In genomic region chr10:6037975-6038624, GRCh38 we compare ENCODE assay signal across 17 cellular contexts. TPM values are rescaled to one million over a fixed set of nuclear protein-coding genes. Genes with fewer than 3 reads are reported as not detected.
DNase-seq lines count a peak whose midpoint lies in the region; ATAC-seq and TF ChIP-seq lines count a peak whose summit lies in the region.
"Had no signal": no experiment of that assay in that cellular context is flagged by ENCODE, and none has a peak within 500 bp of the region (broad histone marks: within the 10 kb centered on the region; RNA-seq: fewer than 3 reads in every experiment).

No MANE protein-coding gene starts in this region.

- no peak overlapping the region for H3K4me2 ChIP-seq in GM23338
- H3K4me2 ChIP-seq: KMS-11 had no signal

- H3K4me1 Mint-ChIP-seq in CD4-positive, alpha-beta T cell (ENCODE audit: low read depth) = peaks cover 60% of the 10 kb centered on the region
- H3K4me1 Mint-ChIP-seq in GM23338 (no peaks in the 10 kb centered on the region; the same call in 2 of the 3 replicates), memory B cell (peaks cover 35% of the 10 kb centered on the region)
- peaks cover 96% of the 10 kb centered on the region for H3K4me1 Mint-ChIP-seq in activated T-helper 1 cell treated with anti-CD3 and anti-CD28 coated beads, Interleukin-12 subunit alpha, Interleukin-12 subunit beta, Interleukin-2, Interleukin-4 antibody, amounts not matched to agents 30 ng/mL and 10 ng/mL and 1 ng/mL, durations not matched to agents 14 hours and 24 hours and 36 hours (ENCODE audit: low read depth)

- TF ChIP-seq CTCF in CD4-positive, alpha-beta T cell (IDR thresholded peaks at IDR 0.05) = no peak
- TF ChIP-seq CTCF in GM23338 (conservative IDR thresholded peaks at IDR 0.05; ENCODE audit: low read depth in 2 of 2) = no peak

- CTCF ChIA-PET in CD4-positive, alpha-beta T cell (lab: Charles Lee) = interaction anchor here (0.6 to 1.8 kb wide), 7 partner anchors 13 to 53 kb away, joined by 3 to 11 read pairs (median 4); partner anchors contain the start of gene IL2RA

- no peaks in the 10 kb centered on the region for H3K4me1 ChIP-seq in GM23338 (ENCODE audit: insufficient read depth)
- H3K4me1 ChIP-seq: psoas muscle had no signal

- no peaks in the 10 kb centered on the region for H3F3A ChIP-seq in GM23338 (replicated peaks; ENCODE audit: low read depth)

- intact Hi-C loops in CD4-positive, alpha-beta T cell (cut with DNase I, micrococcal nuclease) = loop anchor here (1.0 to 2.0 kb wide), 2 partner anchors 13 to 19 kb away; no protein-coding TSS in a partner anchor
- intact Hi-C loops in activated T-helper 1 cell treated with anti-CD3 and anti-CD28 coated beads, Interleukin-12 subunit alpha, Interleukin-12 subunit beta, Interleukin-2, Interleukin-4 antibody, amounts not matched to agents 30 ng/mL and 10 ng/mL and 1 ng/mL, durations not matched to agents 14 hours and 24 hours and 36 hours (cut with micrococcal nuclease) = loop anchor here (1.0 kb wide), 1 partner anchor 7 kb away; no protein-coding TSS in a partner anchor

- ATAC-seq in CD4-positive, alpha-beta T cell (ENCODE audit: poor library complexity) = peak; percentile 65
- ATAC-seq in GM23338 (no peak), memory B cell (ENCODE audit: low read depth) (no peak)
- ATAC-seq: psoas muscle had no signal

- peak overlapping the region; percentile 83 for H3K27ac Mint-ChIP-seq in CD4-positive, alpha-beta T cell
- H3K27ac Mint-ChIP-seq in GM23338 (no peak overlapping the region), memory B cell (peak overlapping the region; percentile 73)
- peak overlapping the region; percentile 6 for H3K27ac Mint-ChIP-seq in activated T-helper 1 cell treated with anti-CD3 and anti-CD28 coated beads, Interleukin-12 subunit alpha, Interleukin-12 subunit beta, Interleukin-2, Interleukin-4 antibody, amounts not matched to agents 30 ng/mL and 10 ng/mL and 1 ng/mL, durations not matched to agents 14 hours and 24 hours and 36 hours

- no peaks in the 10 kb centered on the region for H3K79me2 ChIP-seq in GM23338 (replicated peaks; ENCODE audit: insufficient read depth)

- H3K4me3 ChIP-seq in GM23338 = no peak overlapping the region
- H3K4me3 ChIP-seq: BLaER1, psoas muscle had no signal

- 0 out of 2 replicates have a peak overlapping the region, but pooled peaks have one; percentile 15 for H2AFZ ChIP-seq in GM23338

- H3K9me3 Mint-ChIP-seq in CD4-positive, alpha-beta T cell = no peaks in the 10 kb centered on the region
- H3K9me3 Mint-ChIP-seq in GM23338 = no peaks in the 10 kb centered on the region
- H3K9me3 Mint-ChIP-seq in activated T-helper 1 cell treated with anti-CD3 and anti-CD28 coated beads, Interleukin-12 subunit alpha, Interleukin-12 subunit beta, Interleukin-2, Interleukin-4 antibody, amounts not matched to agents 30 ng/mL and 10 ng/mL and 1 ng/mL, durations not matched to agents 14 hours and 24 hours and 36 hours = no peaks in the 10 kb centered on the region
- peaks cover 2% of the 10 kb centered on the region for H3K9me3 Mint-ChIP-seq in memory B cell

- H3K9me2 ChIP-seq in GM23338 (ENCODE audit: insufficient read depth) = peaks cover under 1% of the 10 kb centered on the region; the same call in 1 of the 2 replicates

- peak overlapping the region; percentile 13 for H3K4me3 Mint-ChIP-seq in CD4-positive, alpha-beta T cell
- no peak overlapping the region for H3K4me3 Mint-ChIP-seq in GM23338
- peak overlapping the region; percentile 32 for H3K4me3 Mint-ChIP-seq in activated T-helper 1 cell treated with anti-CD3 and anti-CD28 coated beads, Interleukin-12 subunit alpha, Interleukin-12 subunit beta, Interleukin-2, Interleukin-4 antibody, amounts not matched to agents 30 ng/mL and 10 ng/mL and 1 ng/mL, durations not matched to agents 14 hours and 24 hours and 36 hours
- H3K4me3 Mint-ChIP-seq in memory B cell = no peak overlapping the region

- peak overlapping the region; percentile 42 for H3K27ac ChIP-seq in CD4-positive, alpha-beta T cell (ENCODE audit: low read depth, low read length)
- H3K27ac ChIP-seq in GM23338 (ENCODE audit: low read depth) = no peak overlapping the region
- H3K27ac ChIP-seq: BLaER1, KMS-11, psoas muscle had no signal

- no peaks in the 10 kb centered on the region for H3K9me3 ChIP-seq in CD4-positive, alpha-beta T cell (ENCODE audit: control insufficient read depth, low read length)

- POLR2A ChIA-PET in CD4-positive, alpha-beta T cell (lab: Charles Lee) = interaction anchor here (0.5 to 3.2 kb wide), 18 partner anchors 9 to 502 kb away, joined by 3 to 39 read pairs (median 4); partner anchors contain the start of genes ANKRD16, FBH1, IL15RA and IL2RA

- no peaks in the 10 kb centered on the region for H3K27me3 Mint-ChIP-seq in CD4-positive, alpha-beta T cell
- H3K27me3 Mint-ChIP-seq in GM23338 (ENCODE audit: insufficient read depth, low read depth, poor library complexity) = no peaks in the 10 kb centered on the region
- H3K27me3 Mint-ChIP-seq in activated T-helper 1 cell treated with anti-CD3 and anti-CD28 coated beads, Interleukin-12 subunit alpha, Interleukin-12 subunit beta, Interleukin-2, Interleukin-4 antibody, amounts not matched to agents 30 ng/mL and 10 ng/mL and 1 ng/mL, durations not matched to agents 14 hours and 24 hours and 36 hours (ENCODE audit: insufficient read depth) = no peaks in the 10 kb centered on the region
- no peaks in the 10 kb centered on the region for H3K27me3 Mint-ChIP-seq in memory B cell

- H3K36me3 Mint-ChIP-seq in CD4-positive, alpha-beta T cell (ENCODE audit: low read depth) = no peaks in the 10 kb centered on the region
- H3K36me3 Mint-ChIP-seq in GM23338 (ENCODE audit: low read depth) = no peaks in the 10 kb centered on the region
- peaks cover 83% of the 10 kb centered on the region for H3K36me3 Mint-ChIP-seq in activated T-helper 1 cell treated with anti-CD3 and anti-CD28 coated beads, Interleukin-12 subunit alpha, Interleukin-12 subunit beta, Interleukin-2, Interleukin-4 antibody, amounts not matched to agents 30 ng/mL and 10 ng/mL and 1 ng/mL, durations not matched to agents 14 hours and 24 hours and 36 hours (ENCODE audit: low read depth)
- H3K36me3 Mint-ChIP-seq in memory B cell = peaks cover 13% of the 10 kb centered on the region

- H4K20me1 ChIP-seq in GM23338 (replicated peaks; ENCODE audit: insufficient read depth) = no peaks in the 10 kb centered on the region
- H4K20me1 ChIP-seq: BLaER1 had no signal

- H3K27me3 ChIP-seq in CD4-positive, alpha-beta T cell (ENCODE audit: control insufficient read depth, insufficient read depth, low read length) = no peaks in the 10 kb centered on the region
- H3K27me3 ChIP-seq in GM23338 (ENCODE audit: insufficient read depth) = no peaks in the 10 kb centered on the region

- H3K36me3 ChIP-seq in GM23338 (ENCODE audit: insufficient read depth) = no peaks in the 10 kb centered on the region
- H3K36me3 ChIP-seq: BLaER1 had no signal

- DNase-seq in CD4-positive, alpha-beta T cell = no peak
- DNase-seq in GM23338 (ENCODE audit: low spot score) = no peak
- no peak for DNase-seq in activated T-helper 1 cell treated with anti-CD3 and anti-CD28 coated beads, Interleukin-12 subunit alpha, Interleukin-12 subunit beta, Interleukin-2, Interleukin-4 antibody, amounts not matched to agents 30 ng/mL and 10 ng/mL and 1 ng/mL, durations not matched to agents 14 hours and 24 hours and 36 hours (ENCODE audit: low spot score)
- no peak for DNase-seq in memory B cell (ENCODE audit: low spot score in 2 of 2)
- no peak for DNase-seq in cerebellar cortex (ENCODE audit: low spot score)
- no peak for DNase-seq in NCI-H446 treated with DMSO at 0.1 percent for 48 hours (lab: John Stamatoyannopoulos, UW)
- no peak for DNase-seq in amygdala (lab: John Stamatoyannopoulos, UW)
- DNase-seq: EL, islet precursor cell, NCI-H146, NCI-H69, psoas muscle, RPMI8226 had no signal

TF ChIP-seq in GM23338, 12 proteins besides CTCF, POLR2A, EP300 and RAD21 (continues in another document):
- TF ChIP-seq EZH2phosphoT487 (IDR thresholded peaks at IDR 0.05; ENCODE audit: unreplicated experiment) = no peak
- no peak for TF ChIP-seq CREB1 (CRISPR knock-in tag; IDR thresholded peaks at IDR 0.05; ENCODE audit: low read depth)
- TF ChIP-seq ETS1 (IDR thresholded peaks at IDR 0.05) = no peak
- TF ChIP-seq ZNF331 (CRISPR knock-in tag; IDR thresholded peaks at IDR 0.05; ENCODE audit: low read depth) = no peak

RNA-seq across cellular contexts. Expression of gene IL2RA, which starts 24.1 kb away (rescaled TPM):
- total RNA-seq in CD4-positive, alpha-beta T cell = 1 to 10 TPM; 4.9 to 5.4 TPM
- not detected in 2 replicates for total RNA-seq in GM23338 (2014; rRNA removed; shearing (Covaris generic))
- not detected in 2 replicates for polyA plus RNA-seq in GM23338 (2016; fragmentation: Nextera tagmentation; extraction: Ambion mirVana)
- 1,237 and 1,254 TPM in 2 replicates for total RNA-seq in activated T-helper 1 cell treated with anti-CD3 and anti-CD28 coated beads, Interleukin-12 subunit alpha, Interleukin-12 subunit beta, Interleukin-2, Interleukin-4 antibody, amounts not matched to agents 30 ng/mL and 10 ng/mL and 1 ng/mL, durations not matched to agents 14 hours and 24 hours and 36 hours
- total RNA-seq: endothelial cell of umbilical vein, glomerular endothelial cell had no signal
- polyA plus RNA-seq: endothelial cell of umbilical vein had no signal

RNA-seq across cellular contexts. Expression of gene RBM17, which starts 50.7 kb away (rescaled TPM):
- 100 to 1,000 TPM; 143 to 150 TPM for total RNA-seq in CD4-positive, alpha-beta T cell
- total RNA-seq in GM23338 (2014; rRNA removed; shearing (Covaris generic)) = 54.7 and 90.5 TPM in 2 replicates
- polyA plus RNA-seq in GM23338 (2016; fragmentation: Nextera tagmentation; extraction: Ambion mirVana) = 257 and 281 TPM in 2 replicates
- 265 and 283 TPM in 2 replicates for total RNA-seq in activated T-helper 1 cell treated with anti-CD3 and anti-CD28 coated beads, Interleukin-12 subunit alpha, Interleukin-12 subunit beta, Interleukin-2, Interleukin-4 antibody, amounts not matched to agents 30 ng/mL and 10 ng/mL and 1 ng/mL, durations not matched to agents 14 hours and 24 hours and 36 hours

Comparison
In these comparisons a context has a peak if more than half of its experiments do, and no peak if none do; other contexts are left out.
1. H3K4me3 Mint-ChIP-seq: peak in CD4-positive, alpha-beta T cell (single experiment) and activated T-helper 1 cell treated with anti-CD3 and anti-CD28 coated beads, Interleukin-12 subunit alpha, Interleukin-12 subunit beta, Interleukin-2, Interleukin-4 antibody, amounts not matched to agents 30 ng/mL and 10 ng/mL and 1 ng/mL, durations not matched to agents 14 hours and 24 hours and 36 hours (single experiment); none in GM23338 (single experiment) and memory B cell (single experiment).
2. RNA of gene IL2RA, which starts 24.1 kb away (total RNA-seq): 1,237 to 1,254 TPM in activated T-helper 1 cell treated with anti-CD3 and anti-CD28 coated beads, Interleukin-12 subunit alpha, Interleukin-12 subunit beta, Interleukin-2, Interleukin-4 antibody, amounts not matched to agents 30 ng/mL and 10 ng/mL and 1 ng/mL, durations not matched to agents 14 hours and 24 hours and 36 hours; 4.9 to 5.4 TPM in CD4-positive, alpha-beta T cell and not detected in GM23338; every median in the first group is over 100 times any median in the second.